In the genomic region with DNA sequence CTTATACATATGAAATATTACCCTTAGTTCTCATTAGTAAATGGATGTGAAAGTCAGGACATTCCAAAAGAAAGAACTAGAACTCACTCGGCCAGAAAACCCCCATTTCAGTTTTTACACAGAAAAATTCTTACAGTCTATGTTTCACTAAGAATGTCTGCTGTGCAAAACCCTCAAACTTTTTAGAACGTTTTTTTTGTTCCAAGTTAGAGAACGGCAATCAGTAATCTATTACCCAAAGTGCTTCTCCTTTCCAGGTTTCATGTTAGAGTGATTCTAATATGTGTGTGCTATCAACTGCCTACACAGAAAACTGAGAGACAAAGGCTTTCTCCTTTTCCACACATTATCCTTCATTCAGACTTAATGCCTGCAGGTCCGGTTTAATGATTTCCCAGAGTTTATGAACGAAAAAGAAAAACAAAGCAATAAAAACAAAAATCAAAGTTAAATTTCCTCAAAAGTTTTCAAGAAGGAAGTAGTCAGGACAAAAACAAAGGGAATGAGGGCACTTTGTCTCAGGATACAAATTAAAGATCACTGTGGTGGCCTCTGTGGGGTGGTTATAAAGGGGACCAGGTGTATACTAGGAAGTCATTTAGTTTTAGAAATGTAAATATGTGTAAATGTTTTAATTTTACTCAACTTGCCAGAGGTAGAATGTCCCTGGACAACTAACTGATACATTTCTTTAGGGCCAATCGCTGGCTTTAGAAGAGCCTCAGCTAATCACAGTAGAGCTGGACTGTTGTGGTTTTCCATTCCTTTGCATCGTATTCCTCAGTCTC, we compare ENCODE assay signal across 10 cellular contexts. TPM values are rescaled to one million over a fixed set of nuclear protein-coding genes. Genes with fewer than 3 reads are reported as not detected.
DNase-seq lines count a peak whose midpoint lies in the region; ATAC-seq and FAIRE-seq lines count a peak whose summit lies in the region.
"Had no signal": no experiment of that assay in that cellular context is flagged by ENCODE, and none has a peak within 500 bp of the region (broad histone marks: within the 10 kb centered on the region; RNA-seq: fewer than 3 reads in every experiment).

No MANE protein-coding gene starts in this region.

- peak; percentile 58 for ATAC-seq in GM21737 (IDR thresholded peaks at IDR 0.05; ENCODE audit: unreplicated experiment)
- peak; percentile 43 for ATAC-seq in HG03520 (IDR thresholded peaks at IDR 0.05; ENCODE audit: unreplicated experiment)

- no peaks in the 10 kb centered on the region for H3K36me3 Mint-ChIP-seq in activated T-helper 1 cell treated with anti-CD3 and anti-CD28 coated beads, Interleukin-12 subunit alpha, Interleukin-12 subunit beta, Interleukin-2, Interleukin-4 antibody, amounts not matched to agents 30 ng/mL and 10 ng/mL and 1 ng/mL, durations not matched to agents 14 hours and 24 hours and 36 hours (ENCODE audit: low read depth)
- H3K36me3 Mint-ChIP-seq: CD4-positive, CD25-positive, alpha-beta regulatory T cell had no signal

- no peak overlapping the region for H3K4me3 Mint-ChIP-seq in activated T-helper 1 cell treated with anti-CD3 and anti-CD28 coated beads, Interleukin-12 subunit alpha, Interleukin-12 subunit beta, Interleukin-2, Interleukin-4 antibody, amounts not matched to agents 30 ng/mL and 10 ng/mL and 1 ng/mL, durations not matched to agents 14 hours and 24 hours and 36 hours
- H3K4me3 Mint-ChIP-seq: CD4-positive, CD25-positive, alpha-beta regulatory T cell had no signal

- no peaks in the 10 kb centered on the region for H3K9me3 Mint-ChIP-seq in activated T-helper 1 cell treated with anti-CD3 and anti-CD28 coated beads, Interleukin-12 subunit alpha, Interleukin-12 subunit beta, Interleukin-2, Interleukin-4 antibody, amounts not matched to agents 30 ng/mL and 10 ng/mL and 1 ng/mL, durations not matched to agents 14 hours and 24 hours and 36 hours

- DNase-seq in GM18507 (ENCODE audit: extremely low spot score, insufficient read length, low read depth): no peak
- DNase-seq in left kidney (ENCODE audit: low read depth, low spot score): peak; percentile 42
- no peak for DNase-seq in COLO668 (lab: John Stamatoyannopoulos, UW; ENCODE audit: unreplicated experiment)
- no peak for DNase-seq in activated T-cell treated with anti-CD3 and anti-CD28 coated beads, Interleukin-2, amount 50 U/mL, for 48 hours
- no peak for DNase-seq in activated T-helper 1 cell treated with anti-CD3 and anti-CD28 coated beads, Interleukin-12 subunit alpha, Interleukin-12 subunit beta, Interleukin-2, Interleukin-4 antibody, amounts not matched to agents 30 ng/mL and 10 ng/mL and 1 ng/mL, durations not matched to agents 14 hours and 24 hours and 36 hours (ENCODE audit: low spot score)
- DNase-seq in foreskin melanocyte: no peak
- DNase-seq: CD4-positive, CD25-positive, alpha-beta regulatory T cell; T-helper 9 cell had no signal

- H3K4me1 Mint-ChIP-seq in activated T-helper 1 cell treated with anti-CD3 and anti-CD28 coated beads, Interleukin-12 subunit alpha, Interleukin-12 subunit beta, Interleukin-2, Interleukin-4 antibody, amounts not matched to agents 30 ng/mL and 10 ng/mL and 1 ng/mL, durations not matched to agents 14 hours and 24 hours and 36 hours (ENCODE audit: low read depth): peaks cover 7% of the 10 kb centered on the region

- intact Hi-C loops in activated T-helper 1 cell treated with anti-CD3 and anti-CD28 coated beads, Interleukin-12 subunit alpha, Interleukin-12 subunit beta, Interleukin-2, Interleukin-4 antibody, amounts not matched to agents 30 ng/mL and 10 ng/mL and 1 ng/mL, durations not matched to agents 14 hours and 24 hours and 36 hours (cut with micrococcal nuclease): no loop called here

- FAIRE-seq in GM18507 (lab: Jason Lieb, UNC): peak; percentile 84

- H3K27ac Mint-ChIP-seq in activated T-helper 1 cell treated with anti-CD3 and anti-CD28 coated beads, Interleukin-12 subunit alpha, Interleukin-12 subunit beta, Interleukin-2, Interleukin-4 antibody, amounts not matched to agents 30 ng/mL and 10 ng/mL and 1 ng/mL, durations not matched to agents 14 hours and 24 hours and 36 hours: no peak overlapping the region

- peaks cover 2% of the 10 kb centered on the region for H3K27me3 Mint-ChIP-seq in activated T-helper 1 cell treated with anti-CD3 and anti-CD28 coated beads, Interleukin-12 subunit alpha, Interleukin-12 subunit beta, Interleukin-2, Interleukin-4 antibody, amounts not matched to agents 30 ng/mL and 10 ng/mL and 1 ng/mL, durations not matched to agents 14 hours and 24 hours and 36 hours (ENCODE audit: insufficient read depth)

RNA-seq across cellular contexts. Expression of gene SESN3, which starts 11.4 kb away (rescaled TPM):
- 62.0 and 68.6 TPM in 2 replicates for total RNA-seq in activated T-helper 1 cell treated with anti-CD3 and anti-CD28 coated beads, Interleukin-12 subunit alpha, Interleukin-12 subunit beta, Interleukin-2, Interleukin-4 antibody, amounts not matched to agents 30 ng/mL and 10 ng/mL and 1 ng/mL, durations not matched to agents 14 hours and 24 hours and 36 hours
